ENCODE assay signal across 22 cellular contexts in the genomic region with DNA sequence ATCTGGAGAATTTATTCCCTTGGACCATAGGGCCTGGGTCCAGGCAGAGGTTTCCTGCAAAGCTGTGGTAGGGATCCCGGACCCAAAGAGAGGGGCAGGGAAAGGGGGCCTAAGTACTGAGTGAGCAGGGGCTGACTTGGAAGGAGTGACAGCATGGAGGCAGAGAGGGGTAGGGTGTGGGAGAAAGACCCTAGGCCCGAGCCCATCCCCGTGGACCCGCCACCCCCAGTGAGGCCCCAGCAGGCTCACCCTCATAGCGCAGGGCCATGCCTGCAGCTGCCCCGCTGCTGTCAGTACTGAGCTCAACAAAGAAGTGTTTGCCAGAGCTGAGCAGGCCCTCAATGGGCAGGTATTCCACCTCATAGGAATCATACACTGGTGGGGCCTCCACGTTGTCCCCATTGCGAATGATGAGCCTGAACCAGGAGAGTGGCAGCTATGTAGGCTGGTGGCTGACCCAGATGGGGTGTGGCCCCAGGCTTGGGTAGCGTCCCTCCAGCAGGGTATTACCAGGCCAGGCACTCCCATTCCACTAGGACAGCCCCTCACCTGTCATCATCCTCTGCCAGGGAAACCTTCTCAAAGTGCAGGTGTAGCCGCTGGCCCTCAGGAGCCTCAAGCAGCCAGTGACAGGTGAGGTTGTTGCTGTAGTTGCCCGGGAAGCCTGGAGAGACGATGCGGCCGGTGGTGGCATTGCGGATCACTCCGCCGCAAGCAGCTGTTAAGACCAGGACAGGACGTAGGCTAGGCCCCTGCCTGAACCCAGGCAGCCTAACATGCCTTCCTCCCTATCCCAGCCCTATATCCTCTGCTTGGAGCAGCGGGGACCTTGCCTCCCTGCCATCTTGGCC. TPM values are rescaled to one million over a fixed set of nuclear protein-coding genes. Genes with fewer than 3 reads are reported as not detected.
"Had no signal": no experiment of that assay in that cellular context is flagged by ENCODE, and none has a peak within 500 bp of the region (broad histone marks: within the 10 kb centered on the region; RNA-seq: fewer than 3 reads in every experiment).

No MANE protein-coding gene starts in this region.

- H3K27ac Mint-ChIP-seq: activated CD4-positive, alpha-beta T cell treated with anti-CD3 and anti-CD28 coated beads, Interleukin-2, amount 10 ng/mL, durations not matched to agents 24 days and 14 days; activated CD8-positive, alpha-beta T cell treated with anti-CD3 and anti-CD28 coated beads, Interleukin-2, amount 10 ng/mL, durations not matched to agents 7 days and 5 days; activated naive CD4-positive, alpha-beta T cell treated with anti-CD3 and anti-CD28 coated beads, Interleukin-2, amount 10 ng/mL, durations not matched to agents 7 days and 5 days; mesothelial cell of epicardium; natural killer cell treated with Interleukin-12 subunit alpha and Interleukin-12 subunit beta and Interleukin-15 and Interleukin-18, amount 100 ng/mL, for 72 hours; stimulated activated naive CD8-positive, alpha-beta T cell treated with anti-CD3 and anti-CD28 coated beads, Interleukin-15, Interleukin-2, amounts not matched to agents 100 ng/mL and 50 ng/mL, for 24 hours had no signal

- H3K4me3 Mint-ChIP-seq: activated CD4-positive, alpha-beta T cell treated with anti-CD3 and anti-CD28 coated beads, Interleukin-2, amount 10 ng/mL, durations not matched to agents 24 days and 14 days; activated CD8-positive, alpha-beta T cell treated with anti-CD3 and anti-CD28 coated beads, Interleukin-2, amount 10 ng/mL, durations not matched to agents 7 days and 5 days; activated naive CD4-positive, alpha-beta T cell treated with anti-CD3 and anti-CD28 coated beads, Interleukin-2, amount 10 ng/mL, durations not matched to agents 7 days and 5 days; central memory CD8-positive, alpha-beta T cell; mesothelial cell of epicardium; natural killer cell treated with Interleukin-12 subunit alpha and Interleukin-12 subunit beta and Interleukin-15 and Interleukin-18, amount 100 ng/mL, for 72 hours; stimulated activated naive CD8-positive, alpha-beta T cell treated with anti-CD3 and anti-CD28 coated beads, Interleukin-15, Interleukin-2, amounts not matched to agents 100 ng/mL and 50 ng/mL, for 24 hours had no signal

- H3K4me1 ChIP-seq: ascending aorta, lower lobe of right lung, vagina had no signal

- H3K4me3 ChIP-seq: ascending aorta, lower lobe of right lung, skin epidermis, tibial nerve, vagina had no signal

- H3K36me3 ChIP-seq: ascending aorta, lower lobe of right lung, tibial nerve, vagina had no signal

- H3K4me1 Mint-ChIP-seq: activated CD4-positive, alpha-beta T cell treated with anti-CD3 and anti-CD28 coated beads, Interleukin-2, amount 10 ng/mL, durations not matched to agents 24 days and 14 days; activated naive CD4-positive, alpha-beta T cell treated with anti-CD3 and anti-CD28 coated beads, Interleukin-2, amount 10 ng/mL, durations not matched to agents 7 days and 5 days; central memory CD8-positive, alpha-beta T cell; mesothelial cell of epicardium had no signal

- H3K27ac ChIP-seq: ascending aorta, lower lobe of right lung, skin epidermis, tibial nerve, vagina had no signal

- DNase-seq: activated CD4-positive, alpha-beta T cell treated with anti-CD3 and anti-CD28 coated beads, Interleukin-2, amount 10 ng/mL, durations not matched to agents 24 days and 14 days; activated CD4-positive, CD25-positive, alpha-beta regulatory T cell; activated CD8-positive, alpha-beta T cell treated with anti-CD3 and anti-CD28 coated beads, Interleukin-2, amount 10 ng/mL, durations not matched to agents 7 days and 5 days; activated effector memory CD4-positive, alpha-beta T cell treated with Interleukin-2 at 50 U/mL for 16 hours; activated naive CD4-positive, alpha-beta T cell treated with anti-CD3 and anti-CD28 coated beads, Interleukin-2, amount 10 ng/mL, durations not matched to agents 7 days and 5 days; activated T-cell treated with anti-CD3 and anti-CD28 coated beads, Interleukin-2, amount 50 U/mL, for 48 hours; cortex of kidney; lower lobe of right lung; stimulated activated CD4-positive, alpha-beta T cell treated with anti-CD3 and anti-CD28 coated beads, Interleukin-15, amount 100 ng/mL, for 24 hours; stimulated activated CD4-positive, alpha-beta T cell treated with anti-CD3 and anti-CD28 coated beads, Interleukin-2, amount 100 ng/mL, for 48 hours; T-helper 1 cell; T-helper 9 cell had no signal

- H3K36me3 Mint-ChIP-seq: activated naive CD4-positive, alpha-beta T cell treated with anti-CD3 and anti-CD28 coated beads, Interleukin-2, amount 10 ng/mL, durations not matched to agents 7 days and 5 days; mesothelial cell of epicardium; natural killer cell treated with Interleukin-12 subunit alpha and Interleukin-12 subunit beta and Interleukin-15 and Interleukin-18, amount 100 ng/mL, for 72 hours had no signal

- ATAC-seq: activated CD8-positive, alpha-beta T cell treated with anti-CD3 and anti-CD28 coated beads, Interleukin-2, amount 10 ng/mL, durations not matched to agents 7 days and 5 days; lower lobe of right lung had no signal

- H3K27me3 ChIP-seq: ascending aorta, vagina had no signal

- H3K9me3 ChIP-seq: ascending aorta, lower lobe of right lung, tibial nerve, vagina had no signal

- H3K9me3 Mint-ChIP-seq: activated CD4-positive, alpha-beta T cell treated with anti-CD3 and anti-CD28 coated beads, Interleukin-2, amount 10 ng/mL, durations not matched to agents 24 days and 14 days; activated naive CD4-positive, alpha-beta T cell treated with anti-CD3 and anti-CD28 coated beads, Interleukin-2, amount 10 ng/mL, durations not matched to agents 7 days and 5 days; central memory CD8-positive, alpha-beta T cell; mesothelial cell of epicardium; natural killer cell treated with Interleukin-12 subunit alpha and Interleukin-12 subunit beta and Interleukin-15 and Interleukin-18, amount 100 ng/mL, for 72 hours; stimulated activated naive CD8-positive, alpha-beta T cell treated with anti-CD3 and anti-CD28 coated beads, Interleukin-15, Interleukin-2, amounts not matched to agents 100 ng/mL and 50 ng/mL, for 24 hours had no signal

RNA-seq across cellular contexts. Expression of gene SEZ6, which starts 45.4 kb away (rescaled TPM):
- total RNA-seq: activated CD4-positive, alpha-beta T cell treated with anti-CD3 and anti-CD28 coated beads, Interleukin-2, amount 10 ng/mL, durations not matched to agents 24 days and 14 days; activated CD8-positive, alpha-beta T cell treated with anti-CD3 and anti-CD28 coated beads, Interleukin-2, amount 10 ng/mL, durations not matched to agents 7 days and 5 days; ascending aorta; lower lobe of right lung; mesothelial cell of epicardium; natural killer cell treated with Interleukin-12 subunit alpha and Interleukin-12 subunit beta and Interleukin-15 and Interleukin-18, amount 100 ng/mL, for 72 hours; renal cortical epithelial cell; tibial nerve; vagina had no signal
- polyA plus RNA-seq: esophagus had no signal
